In the genomic region with DNA sequence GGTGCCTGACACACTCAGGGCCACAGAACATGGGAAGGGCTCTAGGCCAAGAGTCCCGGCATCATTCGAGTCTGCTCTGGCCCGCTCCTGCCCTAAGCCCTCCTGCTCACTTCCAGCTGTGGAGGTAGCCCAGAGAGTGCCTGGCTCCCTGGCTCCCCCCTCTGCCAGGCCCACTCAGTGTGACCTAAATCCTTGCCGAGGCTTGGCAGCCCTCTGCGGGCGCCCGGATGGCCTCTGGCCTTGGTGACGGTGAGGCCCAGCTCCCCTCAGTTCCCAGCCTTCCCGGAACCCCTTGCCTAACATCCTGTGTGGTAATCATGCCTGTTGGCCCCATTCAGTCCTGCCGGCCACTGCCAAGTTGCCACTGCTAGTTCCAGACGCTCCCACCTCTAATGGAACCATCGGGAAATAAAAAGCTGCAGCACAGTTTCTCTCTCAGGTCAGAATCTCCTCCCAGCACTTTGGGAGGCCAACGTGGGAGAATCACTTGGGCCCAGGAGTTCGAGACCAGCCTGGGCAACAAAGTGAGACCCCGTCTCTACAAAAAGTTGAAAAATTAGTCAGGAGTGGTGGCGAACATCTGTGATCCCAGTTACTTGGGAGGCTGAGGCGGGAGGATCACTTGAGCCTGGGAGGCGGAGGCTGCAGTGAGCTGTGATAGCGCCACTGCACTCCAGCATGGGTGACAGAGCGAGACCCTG, we compare ENCODE assay signal across 1 cellular context.
TF ChIP-seq lines count a peak whose summit lies in the region.

No MANE protein-coding gene starts in this region.

TF ChIP-seq in HepG2, 621 proteins besides CTCF, POLR2A, EP300 and RAD21 (continued from another document and continues in another):
- TF ChIP-seq, protein P1, sequence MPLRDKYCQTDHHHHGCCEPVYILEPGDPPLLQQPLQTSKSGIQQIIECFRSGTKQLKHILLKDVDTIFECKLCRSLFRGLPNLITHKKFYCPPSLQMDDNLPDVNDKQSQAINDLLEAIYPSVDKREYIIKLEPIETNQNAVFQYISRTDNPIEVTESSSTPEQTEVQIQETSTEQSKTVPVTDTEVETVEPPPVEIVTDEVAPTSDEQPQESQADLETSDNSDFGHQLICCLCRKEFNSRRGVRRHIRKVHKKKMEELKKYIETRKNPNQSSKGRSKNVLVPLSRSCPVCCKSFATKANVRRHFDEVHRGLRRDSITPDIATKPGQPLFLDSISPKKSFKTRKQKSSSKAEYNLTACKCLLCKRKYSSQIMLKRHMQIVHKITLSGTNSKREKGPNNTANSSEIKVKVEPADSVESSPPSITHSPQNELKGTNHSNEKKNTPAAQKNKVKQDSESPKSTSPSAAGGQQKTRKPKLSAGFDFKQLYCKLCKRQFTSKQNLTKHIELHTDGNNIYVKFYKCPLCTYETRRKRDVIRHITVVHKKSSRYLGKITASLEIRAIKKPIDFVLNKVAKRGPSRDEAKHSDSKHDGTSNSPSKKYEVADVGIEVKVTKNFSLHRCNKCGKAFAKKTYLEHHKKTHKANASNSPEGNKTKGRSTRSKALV (CRISPR knock-in tag; IDR thresholded peaks at IDR 0.05), result peak; percentile 59; the same call in 1 of the 2 replicates
- TF ChIP-seq RXRB (CRISPR knock-in tag; IDR thresholded peaks at IDR 0.05; ENCODE audit: borderline replicate concordance) (peak; percentile 86), BCLAF1 (IDR thresholded peaks at IDR 0.05) (no peak), GTF3A (CRISPR knock-in tag; conservative IDR thresholded peaks at IDR 0.05) (peak; percentile 42; the same call in 1 of the 2 replicates), HMG20B (CRISPR knock-in tag; conservative IDR thresholded peaks at IDR 0.05) (peak; percentile 70; the same call in 1 of the 2 replicates), THAP11 (CRISPR knock-in tag; IDR thresholded peaks at IDR 0.05) (peak; percentile 82), RELA (CRISPR knock-in tag; IDR thresholded peaks at IDR 0.05) (peak; percentile 91; the same call in 1 of the 2 replicates), RAD51 (IDR thresholded peaks at IDR 0.05; ENCODE audit: borderline replicate concordance) (no peak), ZNF746 (CRISPR knock-in tag; IDR thresholded peaks at IDR 0.05) (peak; percentile 88; the same call in 1 of the 2 replicates), SP5 (CRISPR knock-in tag; IDR thresholded peaks at IDR 0.05; ENCODE audit: borderline replicate concordance, low read depth) (peak; percentile 62), BRF2 (CRISPR knock-in tag; IDR thresholded peaks at IDR 0.05) (no peak), ZNF644 (CRISPR knock-in tag; IDR thresholded peaks at IDR 0.05; ENCODE audit: low read depth) (peak; percentile 93), FOSL2 (CRISPR knock-in tag; IDR thresholded peaks at IDR 0.05) (peak; percentile 88), NCOA1 (CRISPR knock-in tag; IDR thresholded peaks at IDR 0.05) (no peak), ZNF570 (CRISPR knock-in tag; IDR thresholded peaks at IDR 0.05; ENCODE audit: borderline replicate concordance) (no peak), NKX3-1 (CRISPR knock-in tag; IDR thresholded peaks at IDR 0.05) (peak; percentile 58; the same call in 1 of the 2 replicates), ZNF329 (CRISPR knock-in tag; IDR thresholded peaks at IDR 0.05; ENCODE audit: low read depth) (peak; percentile 64; the same call in 1 of the 2 replicates), RFXAP (CRISPR knock-in tag; IDR thresholded peaks at IDR 0.05; ENCODE audit: borderline replicate concordance) (peak; percentile 66; the same call in 1 of the 2 replicates), ZHX2 (IDR thresholded peaks at IDR 0.05; ENCODE audit: low read depth) (0 out of 2 replicates have a peak, but pooled peaks have one; percentile 42), ZHX2 (CRISPR knock-in tag; IDR thresholded peaks at IDR 0.05; ENCODE audit: borderline replicate concordance) (no peak), KAT8 (CRISPR knock-in tag; IDR thresholded peaks at IDR 0.05) (peak; percentile 83), PAWR (CRISPR knock-in tag; IDR thresholded peaks at IDR 0.05; ENCODE audit: borderline replicate concordance) (no peak), MAX (IDR thresholded peaks at IDR 0.05) (peak; percentile 50; the same call in 1 of the 2 replicates), ZNF451 (CRISPR knock-in tag; IDR thresholded peaks at IDR 0.05) (peak; percentile 89; the same call in 1 of the 2 replicates), MBD4 (IDR thresholded peaks at IDR 0.05; ENCODE audit: borderline replicate concordance, low read length) (no peak), ZFX (CRISPR knock-in tag; IDR thresholded peaks at IDR 0.05; ENCODE audit: low read depth) (peak; percentile 92), ZNF546 (CRISPR knock-in tag; conservative IDR thresholded peaks at IDR 0.05) (no peak), MEIS1 (CRISPR knock-in tag; IDR thresholded peaks at IDR 0.05; ENCODE audit: borderline replicate concordance) (peak; percentile 66; the same call in 1 of the 2 replicates)
- TF ChIP-seq, protein P2, sequence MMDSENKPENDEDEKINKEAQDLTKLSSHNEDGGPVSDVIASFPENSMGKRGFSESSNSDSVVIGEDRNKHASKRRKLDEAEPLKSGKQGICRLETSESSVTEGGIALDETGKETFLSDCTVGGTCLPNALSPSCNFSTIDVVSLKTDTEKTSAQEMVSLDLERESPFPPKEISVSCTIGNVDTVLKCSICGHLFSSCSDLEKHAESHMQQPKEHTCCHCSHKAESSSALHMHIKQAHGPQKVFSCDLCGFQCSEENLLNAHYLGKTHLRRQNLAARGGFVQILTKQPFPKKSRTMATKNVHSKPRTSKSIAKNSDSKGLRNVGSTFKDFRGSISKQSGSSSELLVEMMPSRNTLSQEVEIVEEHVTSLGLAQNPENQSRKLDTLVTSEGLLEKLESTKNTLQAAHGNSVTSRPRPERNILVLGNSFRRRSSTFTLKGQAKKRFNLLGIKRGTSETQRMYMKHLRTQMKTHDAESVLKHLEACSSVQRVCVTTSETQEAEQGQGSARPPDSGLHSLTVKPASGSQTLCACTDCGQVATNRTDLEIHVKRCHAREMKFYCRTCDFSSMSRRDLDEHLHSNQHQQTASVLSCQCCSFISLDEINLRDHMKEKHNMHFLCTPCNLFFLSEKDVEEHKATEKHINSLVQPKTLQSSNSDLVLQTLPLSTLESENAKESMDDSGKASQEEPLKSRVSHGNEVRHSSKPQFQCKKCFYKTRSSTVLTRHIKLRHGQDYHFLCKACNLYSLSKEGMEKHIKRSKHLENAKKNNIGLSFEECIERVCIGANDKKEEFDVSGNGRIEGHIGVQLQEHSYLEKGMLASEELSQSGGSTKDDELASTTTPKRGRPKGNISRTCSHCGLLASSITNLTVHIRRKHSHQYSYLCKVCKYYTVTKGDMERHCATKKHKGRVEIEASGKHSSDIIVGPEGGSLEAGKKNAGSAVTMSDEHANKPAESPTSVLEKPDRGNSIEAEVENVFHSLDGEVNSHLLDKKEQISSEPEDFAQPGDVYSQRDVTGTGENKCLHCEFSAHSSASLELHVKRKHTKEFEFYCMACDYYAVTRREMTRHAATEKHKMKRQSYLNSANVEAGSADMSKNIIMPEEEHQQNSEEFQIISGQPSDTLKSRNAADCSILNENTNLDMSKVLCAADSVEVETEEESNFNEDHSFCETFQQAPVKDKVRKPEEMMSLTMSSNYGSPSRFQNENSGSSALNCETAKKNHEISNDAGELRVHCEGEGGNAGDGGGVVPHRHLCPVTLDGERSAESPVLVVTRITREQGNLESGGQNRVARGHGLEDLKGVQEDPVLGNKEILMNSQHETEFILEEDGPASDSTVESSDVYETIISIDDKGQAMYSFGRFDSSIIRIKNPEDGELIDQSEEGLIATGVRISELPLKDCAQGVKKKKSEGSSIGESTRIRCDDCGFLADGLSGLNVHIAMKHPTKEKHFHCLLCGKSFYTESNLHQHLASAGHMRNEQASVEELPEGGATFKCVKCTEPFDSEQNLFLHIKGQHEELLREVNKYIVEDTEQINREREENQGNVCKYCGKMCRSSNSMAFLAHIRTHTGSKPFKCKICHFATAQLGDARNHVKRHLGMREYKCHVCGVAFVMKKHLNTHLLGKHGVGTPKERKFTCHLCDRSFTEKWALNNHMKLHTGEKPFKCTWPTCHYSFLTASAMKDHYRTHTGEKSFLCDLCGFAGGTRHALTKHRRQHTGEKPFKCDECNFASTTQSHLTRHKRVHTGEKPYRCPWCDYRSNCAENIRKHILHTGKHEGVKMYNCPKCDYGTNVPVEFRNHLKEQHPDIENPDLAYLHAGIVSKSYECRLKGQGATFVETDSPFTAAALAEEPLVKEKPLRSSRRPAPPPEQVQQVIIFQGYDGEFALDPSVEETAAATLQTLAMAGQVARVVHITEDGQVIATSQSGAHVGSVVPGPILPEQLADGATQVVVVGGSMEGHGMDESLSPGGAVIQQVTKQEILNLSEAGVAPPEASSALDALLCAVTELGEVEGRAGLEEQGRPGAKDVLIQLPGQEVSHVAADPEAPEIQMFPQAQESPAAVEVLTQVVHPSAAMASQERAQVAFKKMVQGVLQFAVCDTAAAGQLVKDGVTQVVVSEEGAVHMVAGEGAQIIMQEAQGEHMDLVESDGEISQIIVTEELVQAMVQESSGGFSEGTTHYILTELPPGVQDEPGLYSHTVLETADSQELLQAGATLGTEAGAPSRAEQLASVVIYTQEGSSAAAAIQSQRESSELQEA (CRISPR knock-in tag; IDR thresholded peaks at IDR 0.05; ENCODE audit: not compliant biosample characterization), result no peak
- TF ChIP-seq, protein P3, sequence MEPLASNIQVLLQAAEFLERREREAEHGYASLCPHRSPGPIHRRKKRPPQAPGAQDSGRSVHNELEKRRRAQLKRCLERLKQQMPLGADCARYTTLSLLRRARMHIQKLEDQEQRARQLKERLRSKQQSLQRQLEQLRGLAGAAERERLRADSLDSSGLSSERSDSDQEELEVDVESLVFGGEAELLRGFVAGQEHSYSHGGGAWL (CRISPR knock-in tag; IDR thresholded peaks at IDR 0.05), result peak; percentile 68; the same call in 1 of the 2 replicates
